Comparison of ENCODE assay signal across 16 cellular contexts in the genomic region with DNA sequence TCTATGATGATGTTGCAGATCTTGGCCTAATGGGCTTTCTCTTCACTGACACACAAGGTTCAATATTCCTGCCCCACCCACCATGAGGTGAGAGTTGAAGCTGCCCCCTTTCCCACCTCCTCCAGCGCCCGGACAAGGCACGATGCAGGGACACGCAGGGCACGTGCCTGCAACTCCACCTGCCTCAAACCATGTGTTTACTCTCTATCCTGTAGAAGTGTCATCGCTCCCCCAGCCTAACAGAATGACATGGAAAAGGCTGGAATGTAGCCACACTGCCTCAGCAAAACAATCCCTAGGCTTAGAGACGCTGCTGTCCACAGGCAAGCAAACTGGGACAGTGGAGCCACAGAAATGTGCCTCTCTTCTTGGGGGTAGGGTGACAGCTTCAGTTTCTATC.
"Had no signal": no experiment of that assay in that cellular context is flagged by ENCODE, and none has a peak within 500 bp of the region (broad histone marks: within the 10 kb centered on the region; RNA-seq: fewer than 3 reads in every experiment).

No MANE protein-coding gene starts in this region.

- DNase-seq: activated CD4-positive, alpha-beta T cell treated with anti-CD3 and anti-CD28 coated beads for 4 hours; activated CD8-positive, alpha-beta memory T cell treated with anti-CD3 and anti-CD28 coated beads, Interleukin-2, amount 50 U/mL, for 48 hours; activated CD8-positive, alpha-beta T cell treated with anti-CD3 and anti-CD28 coated beads, Interleukin-2, amount 10 ng/mL, durations not matched to agents 7 days and 5 days; activated naive CD4-positive, alpha-beta T cell treated with anti-CD3 and anti-CD28 coated beads, Interleukin-2, amount 10 ng/mL, durations not matched to agents 7 days and 5 days; erythroblast; heart right ventricle; mammary epithelial cell; ovary; stimulated activated CD4-positive, alpha-beta T cell treated with anti-CD3 and anti-CD28 coated beads, Interleukin-4, amount 100 ng/mL, for 24 hours; stimulated activated naive CD4-positive, alpha-beta T cell; T-helper 17 cell; WERI-Rb-1 had no signal

- H3K9me3 ChIP-seq: ascending aorta, gastroesophageal sphincter, heart right ventricle, ovary, tibial nerve, vagina had no signal

- H3K36me3 ChIP-seq: ascending aorta, gastroesophageal sphincter, heart right ventricle, ovary, tibial nerve, vagina, WERI-Rb-1 had no signal

- H3K4me1 ChIP-seq: ascending aorta, gastroesophageal sphincter, heart right ventricle, vagina had no signal

- ATAC-seq: activated CD8-positive, alpha-beta T cell treated with anti-CD3 and anti-CD28 coated beads, Interleukin-2, amount 10 ng/mL, durations not matched to agents 7 days and 5 days; T-helper 17 cell had no signal

- H3K27me3 ChIP-seq: ascending aorta, ovary, tibial nerve, vagina had no signal

- H3K4me3 ChIP-seq: ascending aorta, gastroesophageal sphincter, heart right ventricle, ovary, tibial nerve, vagina had no signal

- H3K27ac ChIP-seq: ascending aorta, gastroesophageal sphincter, heart right ventricle, ovary, vagina, WERI-Rb-1 had no signal
